Comparison of ENCODE assay signal across 9 cellular contexts in genomic region chr13:25018729-25019115, GRCh38.
DNase-seq lines count a peak whose midpoint lies in the region; ATAC-seq and TF ChIP-seq lines count a peak whose summit lies in the region.
"Had no signal": no experiment of that assay in that cellular context is flagged by ENCODE, and none has a peak within 500 bp of the region (broad histone marks: within the 10 kb centered on the region; RNA-seq: fewer than 3 reads in every experiment).

No MANE protein-coding gene starts in this region.

- peak overlapping the region in 9 of 12 donors; percentile 4 to 48 (median 34) for H3K4me3 ChIP-seq in heart left ventricle
- H3K4me3 ChIP-seq in iPS-15b (ENCODE audit: low read depth, low read length) = peak overlapping the region; percentile 43
- H3K4me3 ChIP-seq in thymus (ENCODE audit: low read length) = peak overlapping the region; percentile 52

- no peak for DNase-seq in heart left ventricle
- DNase-seq in left ventricle myocardium superior = no peak
- DNase-seq in SW480 (ENCODE audit: low spot score) = peak; percentile 46
- no peak for DNase-seq in activated gamma-delta T cell (lab: John Stamatoyannopoulos, UW)
- DNase-seq: Caco-2 had no signal

- H3K9ac ChIP-seq in iPS-15b (ENCODE audit: low read depth, low read length) = no peak overlapping the region

- ATAC-seq in heart left ventricle (no peak), left ventricle myocardium superior (no peak), GM19023 (IDR thresholded peaks at IDR 0.05; ENCODE audit: unreplicated experiment) (no peak), GM21529 (IDR thresholded peaks at IDR 0.05; ENCODE audit: unreplicated experiment) (no peak)

- no peak for TF ChIP-seq POLR2A in heart left ventricle (IDR thresholded peaks at IDR 0.05)

- H3K36me3 ChIP-seq in heart left ventricle = no peaks in the 10 kb centered on the region
- H3K36me3 ChIP-seq in iPS-15b (ENCODE audit: control insufficient read depth, insufficient read depth, low read length) = no peaks in the 10 kb centered on the region
- H3K36me3 ChIP-seq in thymus (ENCODE audit: control insufficient read depth, insufficient read depth) = no peaks in the 10 kb centered on the region

- intact Hi-C loops in heart left ventricle (cut with DNase I) (no loop called here), left ventricle myocardium superior (cut with micrococcal nuclease) (no loop called here)

- H3K27me3 ChIP-seq in heart left ventricle (peaks cover 4 to 58% (median 11%) of the 10 kb centered on the region in 9 donors), iPS-15b (ENCODE audit: control insufficient read depth, insufficient read depth, low read length) (peaks cover 36% of the 10 kb centered on the region), thymus (ENCODE audit: control insufficient read depth, insufficient read depth) (peaks cover 6% of the 10 kb centered on the region)

- no peak overlapping the region for H3K27ac ChIP-seq in heart left ventricle
- no peak overlapping the region for H3K27ac ChIP-seq in thymus (ENCODE audit: low read depth)

- H3K4me1 ChIP-seq in heart left ventricle (peaks cover 0 to 12% (median 0%) of the 10 kb centered on the region in 12 donors), iPS-15b (ENCODE audit: control insufficient read depth, insufficient read depth, low read length) (no peaks in the 10 kb centered on the region), thymus (ENCODE audit: control insufficient read depth, insufficient read depth, low read length) (no peaks in the 10 kb centered on the region)
- H3K4me1 ChIP-seq: Caco-2 had no signal

- TF ChIP-seq CTCF in heart left ventricle (IDR thresholded peaks at IDR 0.05) = no peak

- H3K9me3 ChIP-seq in heart left ventricle = no peaks in the 10 kb centered on the region
- no peaks in the 10 kb centered on the region for H3K9me3 ChIP-seq in iPS-15b (ENCODE audit: control insufficient read depth, insufficient read depth, low read length)
- H3K9me3 ChIP-seq in thymus (ENCODE audit: control insufficient read depth) = no peaks in the 10 kb centered on the region
- H3K9me3 ChIP-seq: Caco-2 had no signal

- 6 to 22% (median 6%) methylated on average over 5 to 24 of the region's 24 CpGs; no CpG with 5 or more reads in 1 of the 4 donors for WGBS in heart left ventricle, 4 donors
- WGBS in thymus = 7% methylated on average over 24 of the region's 24 CpGs
